In the genomic region with DNA sequence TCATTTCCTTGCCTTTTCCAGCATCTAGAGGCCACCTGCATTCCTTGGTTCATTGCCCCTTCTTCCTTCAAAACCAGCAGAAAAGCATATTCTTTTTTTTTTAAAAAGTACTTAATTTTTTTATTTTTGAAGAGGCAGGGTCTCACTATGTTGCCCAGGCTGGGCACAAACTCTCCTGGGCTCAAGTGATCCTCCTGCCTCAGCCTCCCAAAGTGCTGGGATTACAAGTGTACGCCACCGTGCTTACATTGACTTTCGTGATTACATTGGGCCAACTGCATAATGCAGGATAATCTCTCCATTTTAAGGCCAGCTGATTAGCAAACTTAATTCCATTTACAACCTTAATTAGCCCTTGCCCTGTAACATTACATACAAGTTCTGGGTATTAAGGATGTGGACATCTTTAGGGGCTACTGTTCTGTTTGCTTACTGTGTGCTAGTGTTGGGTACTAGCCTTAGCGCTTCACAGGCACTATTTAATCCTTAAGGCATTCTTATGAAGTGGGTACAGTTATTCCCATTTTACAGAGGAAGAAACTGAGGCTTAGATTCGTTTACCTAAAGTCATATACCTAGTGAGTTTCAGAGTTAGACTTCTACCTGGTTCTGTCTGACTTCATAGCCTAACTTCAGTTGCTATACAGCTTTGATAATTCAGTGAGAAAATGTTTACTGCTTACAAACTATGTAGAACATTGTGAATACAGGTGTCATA, we compare ENCODE assay signal across 2 cellular contexts.
TF ChIP-seq lines count a peak whose summit lies in the region.

No MANE protein-coding gene starts in this region.

TF ChIP-seq in A549, 52 proteins besides CTCF, POLR2A, EP300 and RAD21 (continued from another document):
- no peak for TF ChIP-seq ESRRA (IDR thresholded peaks at IDR 0.05; ENCODE audit: borderline replicate concordance, low read length)
- TF ChIP-seq FOXS1 (CRISPR knock-in tag; IDR thresholded peaks at IDR 0.05) = no peak
- TF ChIP-seq, protein P1, sequence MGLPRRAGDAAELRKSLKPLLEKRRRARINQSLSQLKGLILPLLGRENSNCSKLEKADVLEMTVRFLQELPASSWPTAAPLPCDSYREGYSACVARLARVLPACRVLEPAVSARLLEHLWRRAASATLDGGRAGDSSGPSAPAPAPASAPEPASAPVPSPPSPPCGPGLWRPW (IDR thresholded peaks at IDR 0.05) = no peak
- no peak for TF ChIP-seq PBX3 (IDR thresholded peaks at IDR 0.05)
- no peak for TF ChIP-seq KDM1A (IDR thresholded peaks at IDR 0.05; ENCODE audit: low read depth)
- no peak for TF ChIP-seq ZFP36 (IDR thresholded peaks at IDR 0.05; ENCODE audit: borderline replicate concordance, partially characterized antibody)
- no peak for TF ChIP-seq MAZ (IDR thresholded peaks at IDR 0.05; ENCODE audit: borderline replicate concordance, low read depth, low read length)
- no peak for TF ChIP-seq SMC3 (IDR thresholded peaks at IDR 0.05)
- TF ChIP-seq NFE2L2 (conservative IDR thresholded peaks at IDR 0.05; ENCODE audit: low read length) = no peak
- no peak for TF ChIP-seq HEYL (CRISPR knock-in tag; IDR thresholded peaks at IDR 0.05)
- TF ChIP-seq MAFK (IDR thresholded peaks at IDR 0.05; ENCODE audit: partially characterized antibody) = no peak
- TF ChIP-seq RNF2 (IDR thresholded peaks at IDR 0.05; ENCODE audit: borderline replicate concordance, low read depth) = no peak
- TF ChIP-seq CBX2 (IDR thresholded peaks at IDR 0.05; ENCODE audit: borderline replicate concordance, low read depth) = no peak
- TF ChIP-seq, protein P2, sequence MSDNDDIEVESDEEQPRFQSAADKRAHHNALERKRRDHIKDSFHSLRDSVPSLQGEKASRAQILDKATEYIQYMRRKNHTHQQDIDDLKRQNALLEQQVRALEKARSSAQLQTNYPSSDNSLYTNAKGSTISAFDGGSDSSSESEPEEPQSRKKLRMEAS (IDR thresholded peaks at IDR 0.05) = no peak

TF ChIP-seq in K562, 482 proteins besides CTCF, POLR2A, EP300 and RAD21:
- TF ChIP-seq RBM25 (IDR thresholded peaks at IDR 0.05; ENCODE audit: low read depth, low read length, severe bottlenecking) (peak; percentile 87), ZNF121 (CRISPR knock-in tag; conservative IDR thresholded peaks at IDR 0.05) (peak; percentile 97), KDM1A (IDR thresholded peaks at IDR 0.05) (peak; percentile 52 to 59; a peak in 2 of 4 replicates), ZNF41 (CRISPR knock-in tag; conservative IDR thresholded peaks at IDR 0.05) (no peak), HDAC2 (IDR thresholded peaks at IDR 0.05) (0 out of 2 replicates have a peak, but pooled peaks have one; percentile 26), ZBTB8A (IDR thresholded peaks at IDR 0.05; ENCODE audit: partially characterized antibody) (no peak), ADNP (tag; IDR thresholded peaks at IDR 0.05) (peak; percentile 86), U2AF2 (optimal IDR thresholded peaks at IDR 0.05; ENCODE audit: low read depth, low read length) (no peak), BCOR (IDR thresholded peaks at IDR 0.05) (peak; percentile 80)
